Comparison of ENCODE assay signal across 22 cellular contexts in genomic region chr5:77419644-77420582, GRCh38.
"Had no signal": no experiment of that assay in that cellular context is flagged by ENCODE, and none has a peak within 500 bp of the region (broad histone marks: within the 10 kb centered on the region; RNA-seq: fewer than 3 reads in every experiment).

No MANE protein-coding gene starts in this region.

- ATAC-seq: activated CD8-positive, alpha-beta memory T cell treated with anti-CD3 and anti-CD28 coated beads, Interleukin-2, amount 10 ng/mL, durations not matched to agents 7 days and 5 days; activated CD8-positive, alpha-beta T cell treated with anti-CD3 and anti-CD28 coated beads, Interleukin-2, amount 10 ng/mL, durations not matched to agents 7 days and 5 days; activated naive CD4-positive, alpha-beta T cell treated with anti-CD3 and anti-CD28 coated beads, Interleukin-2, amount 50 U/mL, for 72 hours; body of pancreas; foreskin keratinocyte; heart right ventricle; naive thymus-derived CD8-positive, alpha-beta T cell; right cardiac atrium; T-cell had no signal

- H3K4me3 ChIP-seq: body of pancreas, esophagus muscularis mucosa, heart right ventricle, left ventricle myocardium inferior, spleen had no signal

- DNase-seq: activated B cell treated with CpG ODN at 0.5 μM for 24 hours; activated CD8-positive, alpha-beta memory T cell treated with anti-CD3 and anti-CD28 coated beads, Interleukin-2, amount 10 ng/mL, durations not matched to agents 7 days and 5 days; activated CD8-positive, alpha-beta T cell treated with anti-CD3 and anti-CD28 coated beads, Interleukin-2, amount 10 ng/mL, durations not matched to agents 7 days and 5 days; activated T-cell treated with anti-CD3 and anti-CD28 coated beads, Interleukin-2, amount 50 U/mL, for 48 hours; body of pancreas; foreskin keratinocyte; heart right ventricle; kidney glomerular epithelial cell; left ventricle myocardium inferior; mammary epithelial cell; naive thymus-derived CD8-positive, alpha-beta T cell; nucleus accumbens; right cardiac atrium; spleen; stimulated activated naive CD4-positive, alpha-beta T cell treated with Interleukin-2 at 50 U/mL for 16 hours; T-cell; trophoblast cell had no signal

- H3K9me3 ChIP-seq: body of pancreas, esophagus muscularis mucosa had no signal

- H3K4me3 Mint-ChIP-seq: activated B cell treated with CpG ODN at 0.5 μM for 24 hours; activated CD8-positive, alpha-beta memory T cell treated with anti-CD3 and anti-CD28 coated beads, Interleukin-2, amount 10 ng/mL, durations not matched to agents 7 days and 5 days; activated CD8-positive, alpha-beta T cell treated with anti-CD3 and anti-CD28 coated beads, Interleukin-2, amount 10 ng/mL, durations not matched to agents 7 days and 5 days; naive thymus-derived CD8-positive, alpha-beta T cell; neural crest cell; T-cell had no signal

- H3K27ac ChIP-seq: body of pancreas, esophagus muscularis mucosa, foreskin keratinocyte, heart right ventricle, left ventricle myocardium inferior, parathyroid adenoma, spleen had no signal

- H3K27ac Mint-ChIP-seq: activated B cell treated with CpG ODN at 0.5 μM for 24 hours; activated CD8-positive, alpha-beta memory T cell treated with anti-CD3 and anti-CD28 coated beads, Interleukin-2, amount 10 ng/mL, durations not matched to agents 7 days and 5 days; activated CD8-positive, alpha-beta T cell treated with anti-CD3 and anti-CD28 coated beads, Interleukin-2, amount 10 ng/mL, durations not matched to agents 7 days and 5 days; activated naive CD4-positive, alpha-beta T cell treated with anti-CD3 and anti-CD28 coated beads, Interleukin-2, amount 50 U/mL, for 72 hours; activated T-helper 2 cell treated with anti-CD3 and anti-CD28 coated beads, Interferon-gamma antibody, Interleukin-2, Interleukin-4, amounts not matched to agents 10 μg/mL and 5 μg/mL and 100 μg/mL, durations not matched to agents 14 hours and 24 hours and 36 hours; naive thymus-derived CD8-positive, alpha-beta T cell; T-cell had no signal

- H3K9me3 Mint-ChIP-seq: neural crest cell, T-cell had no signal

- H3K4me1 Mint-ChIP-seq: activated B cell treated with CpG ODN at 0.5 μM for 24 hours; activated CD8-positive, alpha-beta memory T cell treated with anti-CD3 and anti-CD28 coated beads, Interleukin-2, amount 10 ng/mL, durations not matched to agents 7 days and 5 days; naive thymus-derived CD8-positive, alpha-beta T cell; neural crest cell; T-cell had no signal

- H3K4me1 ChIP-seq: body of pancreas, esophagus muscularis mucosa, foreskin keratinocyte, parathyroid adenoma, spleen had no signal

- H3K27me3 ChIP-seq: body of pancreas, foreskin keratinocyte, heart right ventricle had no signal
